Comparison of ENCODE assay signal across 7 cellular contexts in the genomic region with DNA sequence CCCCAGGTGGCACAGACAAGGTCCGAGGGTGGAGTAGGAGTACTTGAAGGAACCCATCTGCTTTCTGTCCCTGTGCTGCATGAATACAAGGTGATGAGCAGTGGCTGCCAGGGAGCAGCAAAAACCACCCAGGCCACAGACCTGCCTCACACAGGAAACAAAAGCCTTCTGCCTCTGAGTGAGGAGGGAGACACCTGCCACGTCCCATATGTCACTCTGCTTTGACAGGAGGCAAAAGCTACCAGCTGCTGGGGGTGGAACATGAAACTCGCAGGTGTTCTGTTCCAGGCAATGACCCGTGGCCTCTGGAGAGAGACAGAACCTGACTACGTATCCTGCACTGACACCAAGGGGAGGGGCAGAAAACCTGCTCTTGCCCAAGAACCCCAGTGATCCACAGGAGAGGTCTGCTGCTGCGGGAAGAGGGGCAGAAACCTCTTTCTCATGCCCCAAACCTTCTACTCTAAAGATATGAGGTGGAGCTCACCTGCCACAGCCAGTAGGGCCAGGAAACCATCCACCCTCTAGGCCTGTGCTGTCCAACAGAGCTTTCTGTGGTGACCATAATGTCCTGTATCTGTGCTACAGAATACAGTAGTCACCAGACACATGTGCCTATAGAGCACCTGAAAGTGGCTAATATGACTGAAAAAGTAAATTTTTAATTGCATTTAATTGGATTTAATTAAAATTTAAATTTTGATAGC.
A peak's percentile ranks its signal among the peaks of the same experiment; 100 is the strongest.
DNase-seq lines count a peak whose midpoint lies in the region; ATAC-seq and TF ChIP-seq lines count a peak whose summit lies in the region.

No MANE protein-coding gene starts in this region.

- H3K36me3 ChIP-seq in parathyroid adenoma (ENCODE audit: control insufficient read depth, insufficient read depth, low read length) (no peaks in the 10 kb centered on the region), endodermal cell (ENCODE audit: control insufficient read depth, insufficient read depth, low read length) (no peaks in the 10 kb centered on the region), GM23338 (ENCODE audit: insufficient read depth) (peaks cover 6% of the 10 kb centered on the region)

- H3K4me3 Mint-ChIP-seq in endodermal cell (no peak overlapping the region), GM23338 (no peak overlapping the region)

- H3K4me1 Mint-ChIP-seq in endodermal cell: peaks cover 2% of the 10 kb centered on the region
- peaks cover 6% of the 10 kb centered on the region; the same call in 2 of the 3 replicates for H3K4me1 Mint-ChIP-seq in GM23338

- H3K4me2 ChIP-seq in parathyroid adenoma (ENCODE audit: low read length) (no peak overlapping the region), GM23338 (no peak overlapping the region)

- H3K4me1 ChIP-seq in parathyroid adenoma: no peaks in the 10 kb centered on the region
- H3K4me1 ChIP-seq in endodermal cell (ENCODE audit: control insufficient read depth, insufficient read depth, low read length): no peaks in the 10 kb centered on the region
- peaks cover 5% of the 10 kb centered on the region for H3K4me1 ChIP-seq in GM23338 (ENCODE audit: insufficient read depth)

- TF ChIP-seq CTCF in parathyroid adenoma (IDR thresholded peaks at IDR 0.05): no peak
- TF ChIP-seq CTCF in endodermal cell (conservative IDR thresholded peaks at IDR 0.05): no peak
- no peak for TF ChIP-seq CTCF in GM23338 (conservative IDR thresholded peaks at IDR 0.05; ENCODE audit: low read depth in 2 of 2)

- H3K27ac Mint-ChIP-seq in endodermal cell (no peak overlapping the region), GM23338 (no peak overlapping the region)

- H3K27me3 Mint-ChIP-seq in endodermal cell (ENCODE audit: insufficient read depth) (no peaks in the 10 kb centered on the region), GM23338 (ENCODE audit: insufficient read depth, low read depth, poor library complexity) (no peaks in the 10 kb centered on the region)

- H3K9ac ChIP-seq in parathyroid adenoma: no peak overlapping the region
- no peak overlapping the region for H3K9ac ChIP-seq in endodermal cell (ENCODE audit: extremely low read depth, low read length, poor library complexity, severe bottlenecking)

- H4K20me1 ChIP-seq in GM23338 (replicated peaks; ENCODE audit: insufficient read depth): no peaks in the 10 kb centered on the region

- H3K9me3 Mint-ChIP-seq in endodermal cell (peaks cover 27% of the 10 kb centered on the region), GM23338 (peaks cover 20% of the 10 kb centered on the region)

- H3K36me3 Mint-ChIP-seq in endodermal cell (ENCODE audit: low read depth) (peaks cover 18% of the 10 kb centered on the region), GM23338 (ENCODE audit: low read depth) (peaks cover 44% of the 10 kb centered on the region)

- H2AFZ ChIP-seq in parathyroid adenoma (peak overlapping the region; percentile 11), GM23338 (no peak overlapping the region)

- no peaks in the 10 kb centered on the region for H3F3A ChIP-seq in GM23338 (replicated peaks; ENCODE audit: low read depth)

- no peak overlapping the region for H3K4me3 ChIP-seq in parathyroid adenoma (ENCODE audit: low read depth, low read length)
- no peak overlapping the region for H3K4me3 ChIP-seq in endodermal cell (ENCODE audit: low read length)
- H3K4me3 ChIP-seq in GM23338: no peak overlapping the region

- no peaks in the 10 kb centered on the region for H3K9me2 ChIP-seq in GM23338 (ENCODE audit: insufficient read depth)

- no peaks in the 10 kb centered on the region for H3K9me3 ChIP-seq in parathyroid adenoma (ENCODE audit: control insufficient read depth, low read length)
- H3K9me3 ChIP-seq in endodermal cell (ENCODE audit: control insufficient read depth, low read length): peaks cover 22% of the 10 kb centered on the region

- H3K27me3 ChIP-seq in parathyroid adenoma (ENCODE audit: control insufficient read depth, insufficient read depth, low read length) (no peaks in the 10 kb centered on the region), endodermal cell (ENCODE audit: control insufficient read depth, insufficient read depth, low read length, poor library complexity, severe bottlenecking) (no peaks in the 10 kb centered on the region), GM23338 (ENCODE audit: insufficient read depth) (no peaks in the 10 kb centered on the region)

- ATAC-seq in GM19324 (IDR thresholded peaks at IDR 0.05; ENCODE audit: low FRiP score, unreplicated experiment): peak; percentile 99
- ATAC-seq in HG02938 (IDR thresholded peaks at IDR 0.05; ENCODE audit: unreplicated experiment): peak; percentile 96
- no peak for ATAC-seq in GM23338

- 87 to 92% methylated on average over 5 to 6 of the region's 6 CpGs for WGBS in endodermal cell (ENCODE audit: insufficient coverage in 1 of 2, insufficient read length in 1 of 2), 2 experiments

- no peaks in the 10 kb centered on the region for H3K79me2 ChIP-seq in parathyroid adenoma
- no peaks in the 10 kb centered on the region for H3K79me2 ChIP-seq in GM23338 (replicated peaks; ENCODE audit: insufficient read depth)

- peak; percentile 65 for DNase-seq in NCI-H187 treated with DMSO at 0.1 percent for 48 hours (lab: John Stamatoyannopoulos, UW)
- no peak for DNase-seq in endodermal cell
- no peak for DNase-seq in GM23338 (ENCODE audit: low spot score)
- DNase-seq in mucosa of gallbladder (ENCODE audit: low spot score): no peak

- H3K27ac ChIP-seq in parathyroid adenoma (no peak overlapping the region), endodermal cell (ENCODE audit: low read depth, low read length) (no peak overlapping the region), GM23338 (ENCODE audit: low read depth) (no peak overlapping the region)

TF ChIP-seq in GM23338, 12 proteins besides CTCF, POLR2A, EP300 and RAD21 (continues in another document):
- no peak for TF ChIP-seq ZNF331 (CRISPR knock-in tag; IDR thresholded peaks at IDR 0.05; ENCODE audit: low read depth)
- no peak for TF ChIP-seq EZH2 (IDR thresholded peaks at IDR 0.05; ENCODE audit: low read depth, unreplicated experiment)
- TF ChIP-seq CREB1 (CRISPR knock-in tag; IDR thresholded peaks at IDR 0.05; ENCODE audit: low read depth): no peak
- TF ChIP-seq POLR2AphosphoS5 (IDR thresholded peaks at IDR 0.05; ENCODE audit: low read depth): no peak
- no peak for TF ChIP-seq REST (IDR thresholded peaks at IDR 0.05; ENCODE audit: unreplicated experiment)
- TF ChIP-seq STAT1 (IDR thresholded peaks at IDR 0.05; ENCODE audit: unreplicated experiment): no peak
